In genomic region chr14:101961011-101961721, GRCh38 we compare ENCODE assay signal across 1 cellular context.
TF ChIP-seq lines count a peak whose summit lies in the region.

No MANE protein-coding gene starts in this region.

TF ChIP-seq in HEK293, 187 proteins besides CTCF, POLR2A, EP300 and RAD21 (continued from another document):
- TF ChIP-seq ZBTB10 (tag by site-specific recombination; IDR thresholded peaks at IDR 0.05) (peak; percentile 68; the same call in 1 of the 2 replicates), ZBTB21 (tag by site-specific recombination; IDR thresholded peaks at IDR 0.05) (no peak), ZNF600 (tag by site-specific recombination; IDR thresholded peaks at IDR 0.05) (peak; percentile 52), ZSCAN30 (tag by site-specific recombination; IDR thresholded peaks at IDR 0.05) (0 out of 2 replicates have a peak, but pooled peaks have one; percentile 60), KLF17 (tag by site-specific recombination; IDR thresholded peaks at IDR 0.05) (peak; percentile 39; the same call in 1 of the 2 replicates), MEIS1 (CRISPR knock-in tag; IDR thresholded peaks at IDR 0.05; ENCODE audit: borderline replicate concordance) (no peak), ZNF2 (tag by site-specific recombination; IDR thresholded peaks at IDR 0.05) (peak; percentile 64; the same call in 1 of the 2 replicates), ZNF76 (tag by site-specific recombination; IDR thresholded peaks at IDR 0.05; ENCODE audit: borderline replicate concordance, low read depth) (no peak), KLF8 (tag by site-specific recombination; IDR thresholded peaks at IDR 0.05) (peak; percentile 35; the same call in 1 of the 2 replicates), ZNF692 (tag by site-specific recombination; IDR thresholded peaks at IDR 0.05) (peak; percentile 97), ZBTB48 (tag by site-specific recombination; IDR thresholded peaks at IDR 0.05) (0 out of 2 replicates have a peak, but pooled peaks have one; percentile 26), GLIS1 (tag by site-specific recombination; IDR thresholded peaks at IDR 0.05) (peak; percentile 65)
